1 cellular context compared by ENCODE assay signal in genomic region chr4:175238827-175239517, GRCh38.
TF ChIP-seq lines count a peak whose summit lies in the region.

No MANE protein-coding gene starts in this region.

TF ChIP-seq in SK-N-SH, 30 proteins besides CTCF, POLR2A, EP300 and RAD21 (continued from another document):
- no peak for TF ChIP-seq MEF2A (IDR thresholded peaks at IDR 0.05; ENCODE audit: borderline replicate concordance, low read depth)
- TF ChIP-seq EZH2phosphoT487 (IDR thresholded peaks at IDR 0.05; ENCODE audit: borderline replicate concordance, low read depth) = no peak
- TF ChIP-seq NRF1 (IDR thresholded peaks at IDR 0.05; ENCODE audit: low read depth, low read length) = no peak
- TF ChIP-seq SMC3 (IDR thresholded peaks at IDR 0.05; ENCODE audit: low read depth, low read length) = no peak
- no peak for TF ChIP-seq IRF3 (IDR thresholded peaks at IDR 0.05; ENCODE audit: low read depth, low read length)
